ENCODE assay signal across 19 cellular contexts in genomic region chr3:175398676-175399075, GRCh38.
DNase-seq lines count a peak whose midpoint lies in the region; ATAC-seq and TF ChIP-seq lines count a peak whose summit lies in the region.
"Had no signal": no experiment of that assay in that cellular context is flagged by ENCODE, and none has a peak within 500 bp of the region (broad histone marks: within the 10 kb centered on the region; RNA-seq: fewer than 3 reads in every experiment).

No MANE protein-coding gene starts in this region.

- H3F3A ChIP-seq in GM23248 (ENCODE audit: insufficient read depth) = peaks cover 23% of the 10 kb centered on the region

- H3K9ac ChIP-seq in GM23248 = no peak overlapping the region

- TF ChIP-seq CTCF in astrocyte of the spinal cord (IDR thresholded peaks at IDR 0.05; ENCODE audit: low read depth, low read length) = no peak
- no peak for TF ChIP-seq CTCF in fibroblast of pulmonary artery (IDR thresholded peaks at IDR 0.05; ENCODE audit: low read length, missing control alignments)

- no peak overlapping the region; the same call in 1 of the 2 replicates for H3K27ac ChIP-seq in GM23248
- H3K27ac ChIP-seq: PC-9, SJCRH30 had no signal

- in situ Hi-C loops in GM23248 (cut with MboI) (no loop called here), astrocyte of the spinal cord (cut with HindIII; ENCODE audit: low sequenced_read_pairs) (no loop called here)

- peaks cover 12% of the 10 kb centered on the region for H3K4me1 ChIP-seq in GM23248 (ENCODE audit: insufficient read depth)
- H3K4me1 ChIP-seq: BE2C had no signal

- 33% methylated on average over 4 of the region's 4 CpGs for WGBS in GM23248 (ENCODE audit: low coverage in 1 of 2, low lambda C conversion rate in 2 of 2, missing lambda C conversion rate in 2 of 2), 2 experiments

- 0 out of 2 replicates have a peak overlapping the region, but pooled peaks have one; percentile 37 for H2AFZ ChIP-seq in GM23248
- H2AFZ ChIP-seq: PC-9 had no signal

- peak overlapping the region; percentile 20 for H3K4me2 ChIP-seq in GM23248 (ENCODE audit: unreplicated experiment)
- H3K4me2 ChIP-seq: PC-9 had no signal

- no peaks in the 10 kb centered on the region for H4K20me1 ChIP-seq in GM23248 (ENCODE audit: insufficient read depth)

- H3K4me3 ChIP-seq in GM23248 (no peak overlapping the region), astrocyte of the spinal cord (ENCODE audit: low read depth, low read length) (no peak overlapping the region), fibroblast of pulmonary artery (replicated peaks; ENCODE audit: low read depth, low read length) (no peak overlapping the region)
- H3K4me3 ChIP-seq: PC-9, SJCRH30 had no signal

- H3K36me3 ChIP-seq in GM23248 (ENCODE audit: low read depth) = no peaks in the 10 kb centered on the region
- H3K36me3 ChIP-seq: BE2C, SJCRH30 had no signal

- no peaks in the 10 kb centered on the region for H3K79me2 ChIP-seq in GM23248 (ENCODE audit: insufficient read depth)

- no peaks in the 10 kb centered on the region for H3K9me3 ChIP-seq in GM23248 (ENCODE audit: low read depth)
- H3K9me3 ChIP-seq: BE2C, SJCRH30 had no signal

- no peaks in the 10 kb centered on the region; the same call in 1 of the 2 replicates for H3K9me2 ChIP-seq in GM23248 (ENCODE audit: insufficient read depth)

- H3K27me3 ChIP-seq in GM23248 (replicated peaks; ENCODE audit: insufficient read depth) = no peaks in the 10 kb centered on the region
- H3K27me3 ChIP-seq: BE2C, SJCRH30 had no signal

- DNase-seq in GM23248 = peak; percentile 27
- DNase-seq in astrocyte of the spinal cord (ENCODE audit: low read depth, low spot score) = peak; percentile 25
- peak; percentile 6 for DNase-seq in fibroblast of pulmonary artery (ENCODE audit: low read depth)
- DNase-seq in renal cortical epithelial cell (ENCODE audit: low read depth) = peak; percentile 25
- no peak for DNase-seq in NCI-H2081 treated with DMSO at 0.1 percent for 48 hours (lab: John Stamatoyannopoulos, UW)
- no peak for DNase-seq in NCI-H774 (lab: John Stamatoyannopoulos, UW)
- DNase-seq: BE2C; Calu3; CD4-positive, alpha-beta memory T cell; H9; KG1; NCI-H1048; NCI-H1436 treated with DMSO at 0.1 percent for 48 hours; NCI-H2029 treated with DMSO at 0.1 percent for 48 hours; NCI-H510A treated with DMSO at 0.1 percent for 48 hours had no signal

- ATAC-seq in GM21360 (IDR thresholded peaks at IDR 0.05; ENCODE audit: unreplicated experiment) = no peak
- no peak for ATAC-seq in GM21737 (IDR thresholded peaks at IDR 0.05; ENCODE audit: unreplicated experiment)

Comparison
In these comparisons a context has a peak if more than half of its experiments do, and no peak if none do; other contexts are left out.
1. DNase-seq: peak in GM23248 (single experiment), astrocyte of the spinal cord (single experiment), fibroblast of pulmonary artery (single experiment) and renal cortical epithelial cell (single experiment); none in NCI-H2081 treated with DMSO at 0.1 percent for 48 hours (single experiment) and NCI-H774 (single experiment).